ENCODE assay signal across 1 cellular context in the genomic region with DNA sequence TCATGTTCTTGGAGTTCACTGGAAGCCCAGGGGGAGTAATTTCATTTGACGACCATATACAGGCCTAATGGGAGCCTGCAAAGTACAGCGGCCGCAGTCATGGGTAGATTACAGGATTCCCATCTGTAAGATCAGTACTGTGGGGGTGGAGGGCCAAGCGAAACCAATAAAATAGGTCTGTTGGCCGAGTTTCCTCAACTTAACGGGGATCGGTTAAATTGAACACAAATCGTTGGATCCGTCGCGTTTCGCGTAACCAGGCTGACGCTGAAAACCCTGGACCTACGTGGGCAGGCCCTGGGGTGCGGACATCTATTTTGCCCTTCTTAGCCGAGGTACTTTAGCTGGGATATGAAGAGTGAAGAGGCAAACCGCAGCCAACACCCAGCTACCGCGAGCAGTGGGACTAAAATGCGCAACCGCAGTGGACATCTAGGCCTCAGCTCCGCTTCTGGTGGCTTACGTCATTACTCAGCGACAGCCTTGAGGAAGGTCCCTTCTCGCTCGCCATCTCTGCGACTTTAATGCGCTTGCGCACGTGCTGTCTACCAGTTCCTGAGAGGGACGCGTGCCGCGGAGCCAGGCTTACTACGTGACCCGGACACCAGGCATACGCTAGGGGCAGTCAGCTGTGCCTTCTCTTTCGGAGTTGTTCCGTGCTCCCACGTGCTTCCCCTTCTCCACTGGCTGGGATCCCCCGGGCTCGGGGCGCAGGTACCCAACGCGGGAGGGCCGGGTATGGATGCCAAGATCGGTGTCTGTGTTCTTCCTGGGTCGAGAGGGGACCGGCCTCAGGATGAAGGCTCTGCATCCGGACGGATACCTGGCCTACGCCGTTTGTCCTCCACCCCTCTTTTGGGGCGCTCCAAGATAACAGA.
TF ChIP-seq lines count a peak whose summit lies in the region.

A gene (plus strand): TSS at position 551 of the 878 bp plus-strand sequence. CDS start 2,597 bp downstream, outside the sequence.

TF ChIP-seq in HEK293, 187 proteins besides CTCF, POLR2A, EP300 and RAD21 (continued from another document and continues in another):
- TF ChIP-seq, protein P1, sequence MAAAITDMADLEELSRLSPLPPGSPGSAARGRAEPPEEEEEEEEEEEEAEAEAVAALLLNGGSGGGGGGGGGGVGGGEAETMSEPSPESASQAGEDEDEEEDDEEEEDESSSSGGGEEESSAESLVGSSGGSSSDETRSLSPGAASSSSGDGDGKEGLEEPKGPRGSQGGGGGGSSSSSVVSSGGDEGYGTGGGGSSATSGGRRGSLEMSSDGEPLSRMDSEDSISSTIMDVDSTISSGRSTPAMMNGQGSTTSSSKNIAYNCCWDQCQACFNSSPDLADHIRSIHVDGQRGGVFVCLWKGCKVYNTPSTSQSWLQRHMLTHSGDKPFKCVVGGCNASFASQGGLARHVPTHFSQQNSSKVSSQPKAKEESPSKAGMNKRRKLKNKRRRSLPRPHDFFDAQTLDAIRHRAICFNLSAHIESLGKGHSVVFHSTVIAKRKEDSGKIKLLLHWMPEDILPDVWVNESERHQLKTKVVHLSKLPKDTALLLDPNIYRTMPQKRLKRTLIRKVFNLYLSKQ (tag by site-specific recombination; IDR thresholded peaks at IDR 0.05; ENCODE audit: borderline replicate concordance): no peak
- no peak for TF ChIP-seq ZNF571 (tag by site-specific recombination; IDR thresholded peaks at IDR 0.05)
- no peak for TF ChIP-seq ZNF416 (tag by site-specific recombination; IDR thresholded peaks at IDR 0.05)
- TF ChIP-seq ZSCAN23 (tag by site-specific recombination; IDR thresholded peaks at IDR 0.05): no peak
- TF ChIP-seq ZBTB7A (tag by site-specific recombination; IDR thresholded peaks at IDR 0.05; ENCODE audit: low read depth): 0 out of 2 replicates have a peak, but pooled peaks have one; percentile 15
- 0 out of 2 replicates have a peak, but pooled peaks have one; percentile 27 for TF ChIP-seq ZNF184 (tag by site-specific recombination; IDR thresholded peaks at IDR 0.05)
- TF ChIP-seq, protein P2, sequence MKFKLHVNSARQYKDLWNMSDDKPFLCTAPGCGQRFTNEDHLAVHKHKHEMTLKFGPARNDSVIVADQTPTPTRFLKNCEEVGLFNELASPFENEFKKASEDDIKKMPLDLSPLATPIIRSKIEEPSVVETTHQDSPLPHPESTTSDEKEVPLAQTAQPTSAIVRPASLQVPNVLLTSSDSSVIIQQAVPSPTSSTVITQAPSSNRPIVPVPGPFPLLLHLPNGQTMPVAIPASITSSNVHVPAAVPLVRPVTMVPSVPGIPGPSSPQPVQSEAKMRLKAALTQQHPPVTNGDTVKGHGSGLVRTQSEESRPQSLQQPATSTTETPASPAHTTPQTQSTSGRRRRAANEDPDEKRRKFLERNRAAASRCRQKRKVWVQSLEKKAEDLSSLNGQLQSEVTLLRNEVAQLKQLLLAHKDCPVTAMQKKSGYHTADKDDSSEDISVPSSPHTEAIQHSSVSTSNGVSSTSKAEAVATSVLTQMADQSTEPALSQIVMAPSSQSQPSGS (tag by site-specific recombination; IDR thresholded peaks at IDR 0.05; ENCODE audit: low read depth): peak; percentile 97
- TF ChIP-seq ZNF24 (tag by site-specific recombination; IDR thresholded peaks at IDR 0.05): peak; percentile 69; the same call in 1 of the 2 replicates
- TF ChIP-seq KLF10 (tag by site-specific recombination; IDR thresholded peaks at IDR 0.05): no peak
- TF ChIP-seq KLF16 (tag by site-specific recombination; IDR thresholded peaks at IDR 0.05): no peak
- TF ChIP-seq YY2 (tag by site-specific recombination; IDR thresholded peaks at IDR 0.05): peak; percentile 31; the same call in 1 of the 2 replicates
- TF ChIP-seq, protein P3, sequence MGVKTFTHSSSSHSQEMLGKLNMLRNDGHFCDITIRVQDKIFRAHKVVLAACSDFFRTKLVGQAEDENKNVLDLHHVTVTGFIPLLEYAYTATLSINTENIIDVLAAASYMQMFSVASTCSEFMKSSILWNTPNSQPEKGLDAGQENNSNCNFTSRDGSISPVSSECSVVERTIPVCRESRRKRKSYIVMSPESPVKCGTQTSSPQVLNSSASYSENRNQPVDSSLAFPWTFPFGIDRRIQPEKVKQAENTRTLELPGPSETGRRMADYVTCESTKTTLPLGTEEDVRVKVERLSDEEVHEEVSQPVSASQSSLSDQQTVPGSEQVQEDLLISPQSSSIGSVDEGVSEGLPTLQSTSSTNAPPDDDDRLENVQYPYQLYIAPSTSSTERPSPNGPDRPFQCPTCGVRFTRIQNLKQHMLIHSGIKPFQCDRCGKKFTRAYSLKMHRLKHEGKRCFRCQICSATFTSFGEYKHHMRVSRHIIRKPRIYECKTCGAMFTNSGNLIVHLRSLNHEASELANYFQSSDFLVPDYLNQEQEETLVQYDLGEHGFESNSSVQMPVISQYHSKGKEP (tag by site-specific recombination; IDR thresholded peaks at IDR 0.05): no peak
- TF ChIP-seq GFI1B (tag by site-specific recombination; IDR thresholded peaks at IDR 0.05): no peak
- peak; percentile 8; the same call in 1 of the 2 replicates for TF ChIP-seq ZNF664 (tag by site-specific recombination; IDR thresholded peaks at IDR 0.05)
- TF ChIP-seq, protein P4, sequence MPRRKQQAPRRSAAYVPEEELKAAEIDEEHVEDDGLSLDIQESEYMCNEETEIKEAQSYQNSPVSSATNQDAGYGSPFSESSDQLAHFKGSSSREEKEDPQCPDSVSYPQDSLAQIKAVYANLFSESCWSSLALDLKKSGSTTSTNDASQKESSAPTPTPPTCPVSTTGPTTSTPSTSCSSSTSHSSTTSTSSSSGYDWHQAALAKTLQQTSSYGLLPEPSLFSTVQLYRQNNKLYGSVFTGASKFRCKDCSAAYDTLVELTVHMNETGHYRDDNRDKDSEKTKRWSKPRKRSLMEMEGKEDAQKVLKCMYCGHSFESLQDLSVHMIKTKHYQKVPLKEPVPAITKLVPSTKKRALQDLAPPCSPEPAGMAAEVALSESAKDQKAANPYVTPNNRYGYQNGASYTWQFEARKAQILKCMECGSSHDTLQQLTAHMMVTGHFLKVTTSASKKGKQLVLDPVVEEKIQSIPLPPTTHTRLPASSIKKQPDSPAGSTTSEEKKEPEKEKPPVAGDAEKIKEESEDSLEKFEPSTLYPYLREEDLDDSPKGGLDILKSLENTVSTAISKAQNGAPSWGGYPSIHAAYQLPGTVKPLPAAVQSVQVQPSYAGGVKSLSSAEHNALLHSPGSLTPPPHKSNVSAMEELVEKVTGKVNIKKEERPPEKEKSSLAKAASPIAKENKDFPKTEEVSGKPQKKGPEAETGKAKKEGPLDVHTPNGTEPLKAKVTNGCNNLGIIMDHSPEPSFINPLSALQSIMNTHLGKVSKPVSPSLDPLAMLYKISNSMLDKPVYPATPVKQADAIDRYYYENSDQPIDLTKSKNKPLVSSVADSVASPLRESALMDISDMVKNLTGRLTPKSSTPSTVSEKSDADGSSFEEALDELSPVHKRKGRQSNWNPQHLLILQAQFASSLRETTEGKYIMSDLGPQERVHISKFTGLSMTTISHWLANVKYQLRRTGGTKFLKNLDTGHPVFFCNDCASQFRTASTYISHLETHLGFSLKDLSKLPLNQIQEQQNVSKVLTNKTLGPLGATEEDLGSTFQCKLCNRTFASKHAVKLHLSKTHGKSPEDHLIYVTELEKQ (tag by site-specific recombination; IDR thresholded peaks at IDR 0.05; ENCODE audit: borderline replicate concordance): no peak
- TF ChIP-seq, protein P5, sequence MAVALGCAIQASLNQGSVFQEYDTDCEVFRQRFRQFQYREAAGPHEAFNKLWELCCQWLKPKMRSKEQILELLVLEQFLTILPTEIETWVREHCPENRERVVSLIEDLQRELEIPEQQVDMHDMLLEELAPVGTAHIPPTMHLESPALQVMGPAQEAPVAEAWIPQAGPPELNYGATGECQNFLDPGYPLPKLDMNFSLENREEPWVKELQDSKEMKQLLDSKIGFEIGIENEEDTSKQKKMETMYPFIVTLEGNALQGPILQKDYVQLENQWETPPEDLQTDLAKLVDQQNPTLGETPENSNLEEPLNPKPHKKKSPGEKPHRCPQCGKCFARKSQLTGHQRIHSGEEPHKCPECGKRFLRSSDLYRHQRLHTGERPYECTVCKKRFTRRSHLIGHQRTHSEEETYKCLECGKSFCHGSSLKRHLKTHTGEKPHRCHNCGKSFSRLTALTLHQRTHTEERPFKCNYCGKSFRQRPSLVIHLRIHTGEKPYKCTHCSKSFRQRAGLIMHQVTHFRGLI (tag by site-specific recombination; IDR thresholded peaks at IDR 0.05): peak; percentile 35; the same call in 1 of the 2 replicates
- no peak for TF ChIP-seq ZNF169 (tag by site-specific recombination; IDR thresholded peaks at IDR 0.05)
- TF ChIP-seq KLF9 (tag by site-specific recombination; IDR thresholded peaks at IDR 0.05; ENCODE audit: low read depth): no peak
- no peak for TF ChIP-seq ZNF596 (tag by site-specific recombination; IDR thresholded peaks at IDR 0.05)
- TF ChIP-seq, protein P6, sequence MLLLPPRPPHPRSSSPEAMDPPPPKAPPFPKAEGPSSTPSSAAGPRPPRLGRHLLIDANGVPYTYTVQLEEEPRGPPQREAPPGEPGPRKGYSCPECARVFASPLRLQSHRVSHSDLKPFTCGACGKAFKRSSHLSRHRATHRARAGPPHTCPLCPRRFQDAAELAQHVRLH (tag by site-specific recombination; IDR thresholded peaks at IDR 0.05): no peak; the same call in 1 of the 2 replicates
- TF ChIP-seq, protein P7, sequence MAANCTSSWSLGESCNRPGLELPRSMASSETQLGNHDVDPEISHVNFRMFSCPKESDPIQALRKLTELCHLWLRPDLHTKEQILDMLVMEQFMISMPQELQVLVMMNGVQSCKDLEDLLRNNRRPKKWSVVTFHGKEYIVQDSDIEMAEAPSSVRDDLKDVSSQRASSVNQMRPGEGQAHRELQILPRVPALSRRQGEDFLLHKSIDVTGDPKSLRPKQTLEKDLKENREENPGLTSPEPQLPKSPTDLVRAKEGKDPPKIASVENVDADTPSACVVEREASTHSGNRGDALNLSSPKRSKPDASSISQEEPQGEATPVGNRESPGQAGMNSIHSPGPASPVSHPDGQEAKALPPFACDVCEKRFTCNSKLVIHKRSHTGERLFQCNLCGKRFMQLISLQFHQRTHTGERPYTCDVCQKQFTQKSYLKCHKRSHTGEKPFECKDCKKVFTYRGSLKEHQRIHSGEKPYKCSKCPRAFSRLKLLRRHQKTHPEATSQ (tag by site-specific recombination; IDR thresholded peaks at IDR 0.05): no peak
- TF ChIP-seq ZNF830 (tag by site-specific recombination; IDR thresholded peaks at IDR 0.05; ENCODE audit: low read depth): no peak
- TF ChIP-seq ZNF501 (tag by site-specific recombination; IDR thresholded peaks at IDR 0.05): peak; percentile 87
- TF ChIP-seq, protein P8, sequence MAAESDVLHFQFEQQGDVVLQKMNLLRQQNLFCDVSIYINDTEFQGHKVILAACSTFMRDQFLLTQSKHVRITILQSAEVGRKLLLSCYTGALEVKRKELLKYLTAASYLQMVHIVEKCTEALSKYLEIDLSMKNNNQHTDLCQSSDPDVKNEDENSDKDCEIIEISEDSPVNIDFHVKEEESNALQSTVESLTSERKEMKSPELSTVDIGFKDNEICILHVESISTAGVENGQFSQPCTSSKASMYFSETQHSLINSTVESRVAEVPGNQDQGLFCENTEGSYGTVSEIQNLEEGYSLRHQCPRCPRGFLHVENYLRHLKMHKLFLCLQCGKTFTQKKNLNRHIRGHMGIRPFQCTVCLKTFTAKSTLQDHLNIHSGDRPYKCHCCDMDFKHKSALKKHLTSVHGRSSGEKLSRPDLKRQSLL (tag by site-specific recombination; IDR thresholded peaks at IDR 0.05): no peak
- peak; percentile 66; the same call in 1 of the 2 replicates for TF ChIP-seq ZBTB20 (tag by site-specific recombination; IDR thresholded peaks at IDR 0.05)
- no peak for TF ChIP-seq ZNF621 (tag by site-specific recombination; IDR thresholded peaks at IDR 0.05)
- TF ChIP-seq, protein P9, sequence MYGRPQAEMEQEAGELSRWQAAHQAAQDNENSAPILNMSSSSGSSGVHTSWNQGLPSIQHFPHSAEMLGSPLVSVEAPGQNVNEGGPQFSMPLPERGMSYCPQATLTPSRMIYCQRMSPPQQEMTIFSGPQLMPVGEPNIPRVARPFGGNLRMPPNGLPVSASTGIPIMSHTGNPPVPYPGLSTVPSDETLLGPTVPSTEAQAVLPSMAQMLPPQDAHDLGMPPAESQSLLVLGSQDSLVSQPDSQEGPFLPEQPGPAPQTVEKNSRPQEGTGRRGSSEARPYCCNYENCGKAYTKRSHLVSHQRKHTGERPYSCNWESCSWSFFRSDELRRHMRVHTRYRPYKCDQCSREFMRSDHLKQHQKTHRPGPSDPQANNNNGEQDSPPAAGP (tag by site-specific recombination; IDR thresholded peaks at IDR 0.05): peak; percentile 47; the same call in 1 of the 2 replicates
- TF ChIP-seq ZNF133 (tag by site-specific recombination; IDR thresholded peaks at IDR 0.05): no peak
- no peak for TF ChIP-seq ZNF23 (tag by site-specific recombination; IDR thresholded peaks at IDR 0.05; ENCODE audit: borderline replicate concordance)
- TF ChIP-seq ZNF211 (tag by site-specific recombination; IDR thresholded peaks at IDR 0.05; ENCODE audit: low read depth): no peak
- TF ChIP-seq FEZF1 (tag by site-specific recombination; IDR thresholded peaks at IDR 0.05): peak; percentile 61
- no peak for TF ChIP-seq ZNF175 (tag by site-specific recombination; IDR thresholded peaks at IDR 0.05)
- TF ChIP-seq REPIN1 (tag by site-specific recombination; IDR thresholded peaks at IDR 0.05; ENCODE audit: low read depth): no peak
- TF ChIP-seq PRDM1 (tag by site-specific recombination; IDR thresholded peaks at IDR 0.05): no peak
- no peak for TF ChIP-seq ZNF433 (tag by site-specific recombination; IDR thresholded peaks at IDR 0.05; ENCODE audit: low read depth)
- TF ChIP-seq, protein P10, sequence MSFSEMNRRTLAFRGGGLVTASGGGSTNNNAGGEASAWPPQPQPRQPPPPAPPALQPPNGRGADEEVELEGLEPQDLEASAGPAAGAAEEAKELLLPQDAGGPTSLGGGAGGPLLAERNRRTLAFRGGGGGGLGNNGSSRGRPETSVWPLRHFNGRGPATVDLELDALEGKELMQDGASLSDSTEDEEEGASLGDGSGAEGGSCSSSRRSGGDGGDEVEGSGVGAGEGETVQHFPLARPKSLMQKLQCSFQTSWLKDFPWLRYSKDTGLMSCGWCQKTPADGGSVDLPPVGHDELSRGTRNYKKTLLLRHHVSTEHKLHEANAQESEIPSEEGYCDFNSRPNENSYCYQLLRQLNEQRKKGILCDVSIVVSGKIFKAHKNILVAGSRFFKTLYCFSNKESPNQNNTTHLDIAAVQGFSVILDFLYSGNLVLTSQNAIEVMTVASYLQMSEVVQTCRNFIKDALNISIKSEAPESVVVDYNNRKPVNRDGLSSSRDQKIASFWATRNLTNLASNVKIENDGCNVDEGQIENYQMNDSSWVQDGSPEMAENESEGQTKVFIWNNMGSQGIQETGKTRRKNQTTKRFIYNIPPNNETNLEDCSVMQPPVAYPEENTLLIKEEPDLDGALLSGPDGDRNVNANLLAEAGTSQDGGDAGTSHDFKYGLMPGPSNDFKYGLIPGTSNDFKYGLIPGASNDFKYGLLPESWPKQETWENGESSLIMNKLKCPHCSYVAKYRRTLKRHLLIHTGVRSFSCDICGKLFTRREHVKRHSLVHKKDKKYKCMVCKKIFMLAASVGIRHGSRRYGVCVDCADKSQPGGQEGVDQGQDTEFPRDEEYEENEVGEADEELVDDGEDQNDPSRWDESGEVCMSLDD (tag by site-specific recombination; IDR thresholded peaks at IDR 0.05): no peak
- TF ChIP-seq ZNF274 (IDR thresholded peaks at IDR 0.05; ENCODE audit: low read length): no peak
- no peak for TF ChIP-seq ZNF274 (tag by site-specific recombination; IDR thresholded peaks at IDR 0.05; ENCODE audit: borderline replicate concordance)
- TF ChIP-seq ZNF76 (tag by site-specific recombination; IDR thresholded peaks at IDR 0.05; ENCODE audit: borderline replicate concordance, low read depth): peak; percentile 56; the same call in 1 of the 2 replicates
- TF ChIP-seq ZNF311 (tag by site-specific recombination; IDR thresholded peaks at IDR 0.05; ENCODE audit: borderline replicate concordance): no peak
- TF ChIP-seq ZNF324 (tag by site-specific recombination; IDR thresholded peaks at IDR 0.05): no peak
- TF ChIP-seq ZSCAN30 (tag by site-specific recombination; IDR thresholded peaks at IDR 0.05): peak; percentile 12; the same call in 1 of the 2 replicates
